14 cellular contexts compared by ENCODE assay signal in genomic region chr17:29019475-29020181, GRCh38. TPM values are rescaled to one million over a fixed set of nuclear protein-coding genes. Genes with fewer than 3 reads are reported as not detected.
A peak's percentile ranks its signal among the peaks of the same experiment; 100 is the strongest.
DNase-seq lines count a peak whose midpoint lies in the region; ATAC-seq and TF ChIP-seq lines count a peak whose summit lies in the region.
"Had no signal": no experiment of that assay in that cellular context is flagged by ENCODE, and none has a peak within 500 bp of the region (broad histone marks: within the 10 kb centered on the region; RNA-seq: fewer than 3 reads in every experiment).

No MANE protein-coding gene starts in this region.

- no peaks in the 10 kb centered on the region for H3K9me2 ChIP-seq in GM23248 (ENCODE audit: insufficient read depth)

- CTCF ChIA-PET in activated CD8-positive, alpha-beta T cell treated with anti-CD3 and anti-CD28 coated beads for 36 hours (lab: Charles Lee): interaction anchor here (1.2 to 3.7 kb wide), 7 partner anchors 24 to 160 kb away, joined by 3 to 22 read pairs (median 6); partner anchors contain the start of gene MYO18A

- no peaks in the 10 kb centered on the region for H3K36me3 Mint-ChIP-seq in activated CD8-positive, alpha-beta T cell treated with anti-CD3 and anti-CD28 coated beads for 36 hours (ENCODE audit: low read depth)
- H3K36me3 Mint-ChIP-seq: activated CD8-positive, alpha-beta memory T cell treated with anti-CD3 and anti-CD28 coated beads, Interleukin-2, amount 10 ng/mL, durations not matched to agents 7 days and 5 days had no signal

- H3K27ac ChIP-seq in left ventricle myocardium inferior (replicated peaks) (no peak overlapping the region), thoracic aorta (no peak overlapping the region), GM23248 (no peak overlapping the region)
- H3K27ac ChIP-seq: skin epidermis had no signal

- TF ChIP-seq CTCF in left ventricle myocardium inferior (IDR thresholded peaks at IDR 0.05; ENCODE audit: borderline replicate concordance) (no peak), thoracic aorta (IDR thresholded peaks at IDR 0.05) (no peak)
- TF ChIP-seq CTCF in activated CD8-positive, alpha-beta T cell treated with anti-CD3 and anti-CD28 coated beads for 36 hours (IDR thresholded peaks at IDR 0.05): no peak

- no peaks in the 10 kb centered on the region for H4K20me1 ChIP-seq in GM23248 (ENCODE audit: insufficient read depth)

- intact Hi-C loops in left ventricle myocardium inferior (cut with micrococcal nuclease): no loop called here
- intact Hi-C loops in cardiac septum (cut with DNase I): no loop called here
- intact Hi-C loops in activated CD8-positive, alpha-beta T cell treated with anti-CD3 and anti-CD28 coated beads for 36 hours (cut with micrococcal nuclease): no loop called here

- H3K27me3 Mint-ChIP-seq in activated CD8-positive, alpha-beta T cell treated with anti-CD3 and anti-CD28 coated beads for 36 hours: peaks cover 41% of the 10 kb centered on the region

- H3K36me3 ChIP-seq in left ventricle myocardium inferior (no peaks in the 10 kb centered on the region), thoracic aorta (no peaks in the 10 kb centered on the region), GM23248 (ENCODE audit: low read depth) (no peaks in the 10 kb centered on the region)

- DNase-seq in left ventricle myocardium inferior (no peak), cardiac septum (ENCODE audit: low spot score) (no peak), left kidney (ENCODE audit: low read depth, low spot score) (peak; percentile 56), thoracic aorta (ENCODE audit: low spot score) (no peak), GM23248 (no peak), NCI-H2081 treated with DMSO at 0.1 percent for 48 hours (lab: John Stamatoyannopoulos, UW) (no peak)
- DNase-seq in activated CD8-positive, alpha-beta T cell treated with anti-CD3 and anti-CD28 coated beads for 36 hours: peak; percentile 7
- DNase-seq: activated CD8-positive, alpha-beta memory T cell treated with anti-CD3 and anti-CD28 coated beads, Interleukin-2, amount 10 ng/mL, durations not matched to agents 7 days and 5 days; NCI-H345 had no signal

- H3K4me1 ChIP-seq in left ventricle myocardium inferior (peaks cover 10% of the 10 kb centered on the region), thoracic aorta (ENCODE audit: control insufficient read depth in 1 of 2, low read depth in 2 of 2) (peaks cover 4% of the 10 kb centered on the region in 2 donors), GM23248 (ENCODE audit: insufficient read depth) (no peaks in the 10 kb centered on the region)

- H3K27me3 ChIP-seq in left ventricle myocardium inferior (ENCODE audit: low read depth) (peaks cover 90% of the 10 kb centered on the region), thoracic aorta (replicated peaks; ENCODE audit: insufficient read depth) (no peaks in the 10 kb centered on the region), GM23248 (replicated peaks; ENCODE audit: insufficient read depth) (peaks cover 94% of the 10 kb centered on the region)

- no peaks in the 10 kb centered on the region for H3K9me3 Mint-ChIP-seq in activated CD8-positive, alpha-beta T cell treated with anti-CD3 and anti-CD28 coated beads for 36 hours

- H3K4me3 Mint-ChIP-seq in activated CD8-positive, alpha-beta T cell treated with anti-CD3 and anti-CD28 coated beads for 36 hours: no peak overlapping the region
- H3K4me3 Mint-ChIP-seq: activated CD8-positive, alpha-beta memory T cell treated with anti-CD3 and anti-CD28 coated beads, Interleukin-2, amount 10 ng/mL, durations not matched to agents 7 days and 5 days had no signal

- no peaks in the 10 kb centered on the region for H3K9me3 ChIP-seq in left ventricle myocardium inferior (replicated peaks)
- H3K9me3 ChIP-seq in thoracic aorta: no peaks in the 10 kb centered on the region
- H3K9me3 ChIP-seq in GM23248 (ENCODE audit: low read depth): no peaks in the 10 kb centered on the region

- H3K4me2 ChIP-seq in GM23248 (ENCODE audit: unreplicated experiment): no peak overlapping the region

- H3K4me1 Mint-ChIP-seq in activated CD8-positive, alpha-beta T cell treated with anti-CD3 and anti-CD28 coated beads for 36 hours (ENCODE audit: low read depth): peaks cover 6% of the 10 kb centered on the region

- in situ Hi-C loops in GM23248 (cut with MboI): no loop called here

- peak; percentile 45 for ATAC-seq in activated CD8-positive, alpha-beta T cell treated with anti-CD3 and anti-CD28 coated beads for 36 hours
- ATAC-seq in thoracic aorta (ENCODE audit: insufficient number of reproducible peaks, low FRiP score, low read depth): no peak
- no peak for ATAC-seq in HG03045 (IDR thresholded peaks at IDR 0.05; ENCODE audit: unreplicated experiment)
- ATAC-seq: activated CD8-positive, alpha-beta memory T cell treated with anti-CD3 and anti-CD28 coated beads, Interleukin-2, amount 10 ng/mL, durations not matched to agents 7 days and 5 days had no signal

- H3K27ac Mint-ChIP-seq in activated CD8-positive, alpha-beta T cell treated with anti-CD3 and anti-CD28 coated beads for 36 hours: no peak overlapping the region
- H3K27ac Mint-ChIP-seq: activated CD8-positive, alpha-beta memory T cell treated with anti-CD3 and anti-CD28 coated beads, Interleukin-2, amount 10 ng/mL, durations not matched to agents 7 days and 5 days had no signal

- H2AFZ ChIP-seq in GM23248: no peak overlapping the region

- no peak overlapping the region for H3K9ac ChIP-seq in GM23248

- POLR2A ChIA-PET in activated CD8-positive, alpha-beta T cell treated with anti-CD3 and anti-CD28 coated beads for 36 hours (lab: Charles Lee): interaction anchor here (1.2 to 1.3 kb wide), 2 partner anchors 17 to 21 kb away, joined by 3 to 4 read pairs; no protein-coding TSS in a partner anchor

- H3K4me3 ChIP-seq in left ventricle myocardium inferior (peak overlapping the region; percentile 48), thoracic aorta (peak overlapping the region; percentile 26), GM23248 (no peak overlapping the region)
- H3K4me3 ChIP-seq: skin epidermis had no signal

- H3K79me2 ChIP-seq in GM23248 (ENCODE audit: insufficient read depth): no peaks in the 10 kb centered on the region

- 6 to 7% methylated on average over 37 to 39 of the region's 39 CpGs for WGBS in GM23248 (ENCODE audit: low coverage in 1 of 2, low lambda C conversion rate in 2 of 2, missing lambda C conversion rate in 2 of 2), 2 experiments

- H3F3A ChIP-seq in GM23248 (ENCODE audit: insufficient read depth): no peaks in the 10 kb centered on the region

RNA-seq across cellular contexts. Expression of gene SEZ6, which starts 13.8 kb away (rescaled TPM):
- total RNA-seq in left ventricle myocardium inferior: not detected
- not detected for total RNA-seq in cardiac septum
- not detected for total RNA-seq in activated CD8-positive, alpha-beta T cell treated with anti-CD3 and anti-CD28 coated beads for 36 hours
- total RNA-seq in thoracic aorta: not detected
- not detected in 2 replicates for total RNA-seq in GM23248 (2014; rRNA removed; shearing (Covaris generic))
- polyA plus RNA-seq in GM23248 (2016; fragmentation: Nextera tagmentation; extraction: Ambion mirVana): not detected in 2 replicates
- total RNA-seq: activated CD8-positive, alpha-beta memory T cell treated with anti-CD3 and anti-CD28 coated beads, Interleukin-2, amount 10 ng/mL, durations not matched to agents 7 days and 5 days; astrocyte; mesenteric fat pad; T-helper 1 cell treated with Interleukin-12 subunit alpha and Interleukin-12 subunit beta and Interleukin-4 antibody, amounts not matched to agents 30 ng/mL and 1 ng/mL, for 36 hours had no signal

RNA-seq across cellular contexts. Expression of gene PIPOX, which starts 23.3 kb away (rescaled TPM):
- 0.60 TPM for total RNA-seq in left ventricle myocardium inferior
- total RNA-seq in cardiac septum: 0.57 TPM
- 1 to 10 TPM; 3.0 TPM for total RNA-seq in activated CD8-positive, alpha-beta T cell treated with anti-CD3 and anti-CD28 coated beads for 36 hours
- total RNA-seq in thoracic aorta: 1 to 10 TPM; 4.3 to 7.8 TPM
- total RNA-seq in GM23248 (2014; rRNA removed; shearing (Covaris generic)): not detected in 2 replicates
- polyA plus RNA-seq in GM23248 (2016; fragmentation: Nextera tagmentation; extraction: Ambion mirVana): not detected in 2 replicates

Comparison
In these comparisons a context has a peak if more than half of its experiments do, and no peak if none do; other contexts are left out.
1. DNase-seq: peak in activated CD8-positive, alpha-beta T cell treated with anti-CD3 and anti-CD28 coated beads for 36 hours (single experiment) and left kidney (single experiment); none in left ventricle myocardium inferior (single experiment), cardiac septum (single experiment), thoracic aorta (single experiment), GM23248 (single experiment) and NCI-H2081 treated with DMSO at 0.1 percent for 48 hours (single experiment).